In the genomic region with DNA sequence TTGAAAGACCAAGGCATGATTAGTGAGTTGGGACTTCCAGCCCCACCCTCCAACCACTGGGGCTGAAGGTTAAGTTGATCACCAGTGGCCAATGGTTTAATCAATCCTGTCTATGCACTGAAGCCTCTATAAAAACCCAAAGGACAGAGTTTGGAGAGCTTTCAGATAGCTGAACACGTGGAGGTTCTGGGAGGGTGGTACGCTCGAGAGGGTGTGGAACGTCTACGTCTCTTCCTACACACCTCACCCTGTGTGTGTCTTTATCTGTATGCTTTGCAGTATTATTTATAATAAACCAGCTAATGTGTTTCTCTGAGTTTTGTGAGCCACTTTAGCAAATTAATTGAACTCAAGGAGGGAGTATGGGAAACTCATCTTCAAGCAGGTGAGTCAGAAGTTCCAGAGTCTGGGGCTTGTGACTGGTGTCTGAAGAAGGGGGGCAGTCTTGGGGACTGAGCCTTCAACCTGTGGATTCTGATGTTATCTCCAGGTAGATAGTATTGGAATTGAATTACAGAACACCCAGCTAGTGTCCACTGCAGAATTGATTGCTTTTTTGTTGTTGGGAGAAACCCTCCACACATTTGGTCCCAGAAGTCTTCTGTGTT, we compare ENCODE assay signal across 9 cellular contexts. TPM values are rescaled to one million over a fixed set of nuclear protein-coding genes. Genes with fewer than 3 reads are reported as not detected.
DNase-seq lines count a peak whose midpoint lies in the region; ATAC-seq, FAIRE-seq and TF ChIP-seq lines count a peak whose summit lies in the region.
"Had no signal": no experiment of that assay in that cellular context is flagged by ENCODE, and none has a peak within 500 bp of the region (broad histone marks: within the 10 kb centered on the region; RNA-seq: fewer than 3 reads in every experiment).

No MANE protein-coding gene starts in this region.

- H2AFZ ChIP-seq in neuronal stem cell (ENCODE audit: low read length): no peak overlapping the region

- no peaks in the 10 kb centered on the region for H3K9me3 ChIP-seq in effector memory CD4-positive, alpha-beta T cell (ENCODE audit: control insufficient read depth, low read length)
- H3K9me3 ChIP-seq in neuronal stem cell (replicated peaks in 1 of 2; ENCODE audit: control insufficient read depth in 2 of 2, insufficient read depth in 1 of 2, low read depth in 1 of 2, low read length in 2 of 2): peaks cover 0 to 24% of the 10 kb centered on the region in 2 donors

- H3K4me2 ChIP-seq in neuronal stem cell (ENCODE audit: insufficient read depth, low read length, poor library complexity, severe bottlenecking): no peak overlapping the region

- H3K14ac ChIP-seq in neuronal stem cell (ENCODE audit: low read length): no peak overlapping the region

- H3K27ac ChIP-seq in effector memory CD4-positive, alpha-beta T cell (ENCODE audit: insufficient read depth, low read length, poor library complexity, severe bottlenecking): peak overlapping the region; percentile 23
- no peak overlapping the region for H3K27ac ChIP-seq in neuronal stem cell (replicated peaks; ENCODE audit: low read length)

- no peak for DNase-seq in GM19239 (ENCODE audit: insufficient read length, low spot score)
- DNase-seq in activated B cell treated with CpG ODN at 0.5 μM for 24 hours: no peak
- DNase-seq in effector memory CD4-positive, alpha-beta T cell: peak; percentile 45 to 50 (median 49)
- DNase-seq in stimulated activated CD4-positive, alpha-beta T cell treated with anti-CD3 and anti-CD28 coated beads, TNF-alpha, amount 100 ng/mL, for 24 hours (ENCODE audit: low read depth in 3 of 3): peak; percentile 39 to 50 (median 40)
- DNase-seq in neuronal stem cell (ENCODE audit: low spot score): no peak
- DNase-seq in SW480 (ENCODE audit: low spot score): no peak
- DNase-seq in NCI-H748 (lab: John Stamatoyannopoulos, UW; ENCODE audit: unreplicated experiment): no peak
- DNase-seq: right cardiac atrium had no signal

- H3K27me3 Mint-ChIP-seq in activated B cell treated with CpG ODN at 0.5 μM for 24 hours: no peaks in the 10 kb centered on the region

- peak; percentile 64 for FAIRE-seq in GM19239 (lab: Jason Lieb, UNC)

- H3K23ac ChIP-seq in neuronal stem cell (ENCODE audit: low read depth, low read length, poor library complexity): no peak overlapping the region

- POLR2A ChIA-PET in activated B cell treated with CpG ODN at 0.5 μM for 24 hours (lab: Charles Lee): interaction anchor here (0.6 to 2.1 kb wide), 5 partner anchors 9 to 154 kb away, joined by 3 to 13 read pairs (median 5); a partner anchor contains a TSS

- no peak overlapping the region for H2BK12ac ChIP-seq in neuronal stem cell (ENCODE audit: low read length)

- intact Hi-C loops in activated B cell treated with CpG ODN at 0.5 μM for 24 hours (cut with micrococcal nuclease): loop anchor here (1.0 to 2.0 kb wide), 2 partner anchors 8 to 13 kb away; no protein-coding TSS in a partner anchor

- H2BK120ac ChIP-seq in neuronal stem cell (ENCODE audit: low read depth, low read length): no peak overlapping the region

- H3K79me1 ChIP-seq in neuronal stem cell (ENCODE audit: low read depth, low read length): peaks cover 2% of the 10 kb centered on the region

- H2BK15ac ChIP-seq in neuronal stem cell (ENCODE audit: low read length): no peak overlapping the region

- no peaks in the 10 kb centered on the region for H3K9me3 Mint-ChIP-seq in activated B cell treated with CpG ODN at 0.5 μM for 24 hours

- no peak overlapping the region for H4K91ac ChIP-seq in neuronal stem cell (ENCODE audit: low read depth, low read length, poor library complexity)

- H2BK5ac ChIP-seq in neuronal stem cell (ENCODE audit: low read length): no peak overlapping the region

- H3K18ac ChIP-seq in neuronal stem cell (ENCODE audit: low read length): no peak overlapping the region

- H3K36me3 Mint-ChIP-seq in activated B cell treated with CpG ODN at 0.5 μM for 24 hours (ENCODE audit: low read depth): peaks cover 59% of the 10 kb centered on the region

- no CpG with 5 or more reads among the region's 5 CpGs for WGBS in neuronal stem cell (ENCODE audit: extremely low coverage in 2 of 2, insufficient read length in 2 of 2, insufficient replicate concordance in 1 of 2), 2 donors

- H2AK5ac ChIP-seq in neuronal stem cell (ENCODE audit: low read depth, low read length): no peak overlapping the region

- no peaks in the 10 kb centered on the region for H3K36me3 ChIP-seq in effector memory CD4-positive, alpha-beta T cell (ENCODE audit: control insufficient read depth, insufficient read depth, low read length)
- peaks cover 0 to 32% of the 10 kb centered on the region in 2 donors for H3K36me3 ChIP-seq in neuronal stem cell (replicated peaks in 1 of 2; ENCODE audit: control insufficient read depth in 2 of 2, insufficient read depth in 2 of 2, low read length in 2 of 2)

- H3K27ac Mint-ChIP-seq in activated B cell treated with CpG ODN at 0.5 μM for 24 hours: peak overlapping the region; percentile 75

- H3K4me3 Mint-ChIP-seq in activated B cell treated with CpG ODN at 0.5 μM for 24 hours: peak overlapping the region; percentile 29

- no peaks in the 10 kb centered on the region for H3K27me3 ChIP-seq in effector memory CD4-positive, alpha-beta T cell (replicated peaks; ENCODE audit: control insufficient read depth, insufficient read depth, low read length, poor library complexity, severe bottlenecking)
- H3K27me3 ChIP-seq in neuronal stem cell (ENCODE audit: control insufficient read depth in 3 of 3, insufficient read depth in 3 of 3, low read depth in 1 of 3, low read length in 3 of 3): no peaks in the 10 kb centered on the region

- ATAC-seq in activated B cell treated with CpG ODN at 0.5 μM for 24 hours (ENCODE audit: low read depth) (peak; percentile 66), HG03571 (IDR thresholded peaks at IDR 0.05; ENCODE audit: unreplicated experiment) (no peak)

- H3K4me1 Mint-ChIP-seq in activated B cell treated with CpG ODN at 0.5 μM for 24 hours: peaks cover 79% of the 10 kb centered on the region

- H3K9ac ChIP-seq in neuronal stem cell (ENCODE audit: low read depth, low read length, poor library complexity): no peak overlapping the region

- TF ChIP-seq CTCF in activated B cell treated with CpG ODN at 0.5 μM for 24 hours (IDR thresholded peaks at IDR 0.05): no peak

- peaks cover 33% of the 10 kb centered on the region for H3K4me1 ChIP-seq in effector memory CD4-positive, alpha-beta T cell (ENCODE audit: control insufficient read depth, insufficient read depth, low read length, poor library complexity, severe bottlenecking)
- H3K4me1 ChIP-seq in neuronal stem cell (ENCODE audit: control insufficient read depth in 2 of 2, insufficient read depth in 1 of 2, low read depth in 1 of 2, low read length in 2 of 2): no peaks in the 10 kb centered on the region

- CTCF ChIA-PET in activated B cell treated with CpG ODN at 0.5 μM for 24 hours (lab: Charles Lee): no interaction called here

- H3K4ac ChIP-seq in neuronal stem cell (ENCODE audit: low read length): no peak overlapping the region

- H3K4me3 ChIP-seq in effector memory CD4-positive, alpha-beta T cell (ENCODE audit: insufficient read depth, low read depth, low read length, poor library complexity, severe bottlenecking): no peak overlapping the region
- H3K4me3 ChIP-seq in neuronal stem cell (ENCODE audit: low read length in 2 of 2): no peak overlapping the region

- no peak overlapping the region for H4K8ac ChIP-seq in neuronal stem cell (ENCODE audit: low read depth, low read length)

RNA-seq across cellular contexts. Expression of a gene that starts 20.3 kb away (rescaled TPM):
- 638 and 639 TPM in 2 replicates for total RNA-seq in activated B cell treated with CpG ODN at 0.5 μM for 24 hours
- 92.5 TPM for polyA plus RNA-seq in neuronal stem cell (2013, experiment 1 of 2)
- polyA plus RNA-seq in neuronal stem cell (2013, experiment 2 of 2): 89.5 TPM

Comparison
In these comparisons a context has a peak if more than half of its experiments do, and no peak if none do; other contexts are left out.
1. DNase-seq: peak in effector memory CD4-positive, alpha-beta T cell (3 of 3) and stimulated activated CD4-positive, alpha-beta T cell treated with anti-CD3 and anti-CD28 coated beads, TNF-alpha, amount 100 ng/mL, for 24 hours (3 of 3); none in GM19239 (single experiment), activated B cell treated with CpG ODN at 0.5 μM for 24 hours (single experiment), neuronal stem cell (single experiment), SW480 (single experiment) and NCI-H748 (single experiment).